In the genomic region with DNA sequence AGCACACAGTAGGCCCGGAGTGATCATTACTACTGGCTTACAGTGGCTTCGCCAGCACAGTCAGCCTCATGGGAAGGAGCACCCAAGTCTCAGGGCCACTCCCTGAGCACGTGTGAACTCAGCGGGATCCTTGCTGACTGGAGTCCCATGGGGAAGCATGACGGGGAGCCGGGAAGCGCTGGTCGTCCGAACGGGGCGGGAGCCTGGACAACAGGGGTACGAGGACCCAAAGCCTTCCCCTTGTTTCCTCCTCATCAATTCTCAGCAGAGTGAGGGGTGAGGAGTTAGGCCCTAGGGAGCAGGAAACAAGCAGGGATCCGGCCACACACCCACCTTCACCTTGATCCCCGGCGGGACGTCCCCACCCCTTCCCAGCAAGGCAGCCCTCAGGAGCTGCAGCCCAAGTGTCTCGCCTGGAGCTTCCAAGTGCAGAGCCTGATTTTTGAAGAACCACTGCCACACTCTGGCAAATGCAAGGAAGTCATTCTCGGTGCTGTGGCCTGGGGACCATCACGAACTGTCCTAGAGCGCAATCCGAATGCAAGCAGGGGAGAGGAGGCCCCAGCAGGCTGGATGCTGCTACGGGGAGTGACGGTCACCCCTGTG, we compare ENCODE assay signal across 8 cellular contexts. TPM values are rescaled to one million over a fixed set of nuclear protein-coding genes. Genes with fewer than 3 reads are reported as not detected.
DNase-seq lines count a peak whose midpoint lies in the region; ATAC-seq, FAIRE-seq and TF ChIP-seq lines count a peak whose summit lies in the region.

No MANE protein-coding gene starts in this region.

- TF ChIP-seq CTCF in bronchial epithelial cell (IDR thresholded peaks at IDR 0.05; ENCODE audit: insufficient read depth, low read length, severe bottlenecking), result peak; percentile 56
- TF ChIP-seq CTCF in testis (IDR thresholded peaks at IDR 0.05), result peak in 1 of 3 experiments; percentile 45

- H3K27me3 ChIP-seq in MG63 (no peaks in the 10 kb centered on the region), bronchial epithelial cell (ENCODE audit: control insufficient read depth, insufficient read depth, low read length) (no peaks in the 10 kb centered on the region), testis (no peaks in the 10 kb centered on the region)

- no peaks in the 10 kb centered on the region for H3K36me3 ChIP-seq in MG63
- H3K36me3 ChIP-seq in bronchial epithelial cell (ENCODE audit: control insufficient read depth, insufficient read depth, low read length), result no peaks in the 10 kb centered on the region
- no peaks in the 10 kb centered on the region for H3K36me3 ChIP-seq in testis (ENCODE audit: low read depth, missing control alignments)

- H3K4me1 ChIP-seq in testis, result peaks cover 14% of the 10 kb centered on the region

- no peaks in the 10 kb centered on the region for H3K9me3 ChIP-seq in MG63
- no peaks in the 10 kb centered on the region for H3K9me3 ChIP-seq in testis

- no peak for TF ChIP-seq POLR2A in testis (IDR thresholded peaks at IDR 0.05)

- H3K4me3 ChIP-seq in MG63 (no peak overlapping the region), bronchial epithelial cell (ENCODE audit: low read depth, low read length) (no peak overlapping the region), testis (peak overlapping the region in 1 of 2 donors; percentile 18)

- DNase-seq in EL, result peak; percentile 38
- peak; percentile 34 for DNase-seq in MG63
- peak; percentile 49 for DNase-seq in bronchial epithelial cell (ENCODE audit: low read depth)
- no peak for DNase-seq in left lobe of liver (ENCODE audit: low spot score)
- peak; percentile 72 for DNase-seq in testis
- DNase-seq in stimulated activated CD4-positive, alpha-beta T cell treated with anti-CD3 and anti-CD28 coated beads, Interleukin-4, amount 100 ng/mL, for 24 hours, result no peak
- no peak for DNase-seq in cortex of kidney (lab: John Stamatoyannopoulos, UW)

- intact Hi-C loops in testis (cut with DNase I; ENCODE audit: low total_unique reads), result no loop called here

- no peak for FAIRE-seq in bronchial epithelial cell (lab: Jason Lieb, UNC)

- ATAC-seq in left lobe of liver (peak; percentile 83), HG03097 (IDR thresholded peaks at IDR 0.05; ENCODE audit: low FRiP score, unreplicated experiment) (no peak)

- WGBS in testis, 2 donors, result 27 to 38% methylated on average over 8 to 23 of the region's 23 CpGs

- no peak overlapping the region for H3K27ac ChIP-seq in testis

RNA-seq across cellular contexts. Expression of gene TOMM20, which starts 35.5 kb away (rescaled TPM):
- total RNA-seq in MG63 (2014; rRNA removed; shearing (Covaris generic); ENCODE audit: low replicate concordance), result 132 and 183 TPM in 2 replicates
- total RNA-seq in bronchial epithelial cell (63.6 and 99.0 TPM in 2 replicates), left lobe of liver (48.7 TPM), testis (10 to 100 TPM; 74.7 to 80.6 TPM)
- polyA plus RNA-seq in testis (ENCODE audit: insufficient read depth, low read depth, low replicate concordance), result 113 TPM

Comparison
In these comparisons a context has a peak if more than half of its experiments do, and no peak if none do; other contexts are left out.
1. DNase-seq: peak in EL (single experiment), MG63 (single experiment), bronchial epithelial cell (single experiment) and testis (single experiment); none in left lobe of liver (single experiment), stimulated activated CD4-positive, alpha-beta T cell treated with anti-CD3 and anti-CD28 coated beads, Interleukin-4, amount 100 ng/mL, for 24 hours (single experiment) and cortex of kidney (single experiment).